In genomic region chr19:55385236-55385748, GRCh38 we compare ENCODE assay signal across 8 cellular contexts. TPM values are rescaled to one million over a fixed set of nuclear protein-coding genes. Genes with fewer than 3 reads are reported as not detected.
DNase-seq lines count a peak whose midpoint lies in the region; ATAC-seq and TF ChIP-seq lines count a peak whose summit lies in the region.

No MANE protein-coding gene starts in this region.

- H4K20me1 ChIP-seq in IMR-90 (ENCODE audit: insufficient read depth, low read length) (peaks cover 46% of the 10 kb centered on the region), OCI-LY7 (ENCODE audit: insufficient read depth, low read length) (peaks cover 27% of the 10 kb centered on the region)

- no TSS peak for BruUV-seq in IMR-90 (replicated peaks; lab: Mats Ljungman, UMichigan)
- BruUV-seq in OCI-LY7 (replicated peaks; lab: Mats Ljungman, UMichigan), result TSS peak; percentile 85

- peak overlapping the region; percentile 96 for H4K5ac ChIP-seq in IMR-90 (ENCODE audit: low read depth, low read length)

- in situ Hi-C loops in Caki2 (cut with HindIII; ENCODE audit: low pct_unique_long_range_greater_than_20kb, low sequenced_read_pairs), result no loop called here
- in situ Hi-C loops in IMR-90 (cut with MboI; ENCODE audit: low sequenced_read_pairs), result loop anchor here (10.0 kb wide), 1 partner anchor 90 kb away; no protein-coding TSS in a partner anchor

- no peaks in the 10 kb centered on the region for H3K9me3 ChIP-seq in IMR-90 (ENCODE audit: control insufficient read depth, insufficient read depth, low read length)
- no peaks in the 10 kb centered on the region for H3K9me3 ChIP-seq in OCI-LY7 (ENCODE audit: low read length)

- H2AK5ac ChIP-seq in IMR-90 (ENCODE audit: low read depth, low read length), result peak overlapping the region; percentile 98

- H3K4me3 ChIP-seq in IMR-90 (ENCODE audit: insufficient read depth, low read depth, low read length) (peak overlapping the region; percentile 51), OCI-LY7 (ENCODE audit: low read depth, low read length, poor library complexity, severe bottlenecking) (peak overlapping the region; percentile 87)

- H3K9me1 ChIP-seq in IMR-90 (ENCODE audit: insufficient read depth, low read length), result peaks cover 24% of the 10 kb centered on the region

- TF ChIP-seq POLR2A in IMR-90 (IDR thresholded peaks at IDR 0.05; ENCODE audit: low read depth, low read length) (no peak), erythroblast (IDR thresholded peaks at IDR 0.05; ENCODE audit: low read length) (no peak)

- peak overlapping the region; percentile 96 for H3K9ac ChIP-seq in IMR-90 (ENCODE audit: low read depth, low read length)

- peak overlapping the region; percentile 79 to 99 for H4K8ac ChIP-seq in IMR-90 (ENCODE audit: low read depth in 2 of 2, low read length in 2 of 2)

- H3K56ac ChIP-seq in IMR-90 (ENCODE audit: extremely low read depth, insufficient read depth, low read length), result peak overlapping the region; percentile 99

- POLR2A ChIA-PET in IMR-90 (lab: Charles Lee; ENCODE audit: unreplicated experiment) (interaction anchor here (0.5 kb wide), 1 partner anchor 1306 kb away, joined by 3 read pairs; no protein-coding TSS in a partner anchor), OCI-LY7 (lab: Charles Lee) (interaction anchor here (0.7 to 1.0 kb wide), 2 partner anchors 46 to 130 kb away, joined by 3 read pairs; partner anchors contain the start of gene KMT5C)

- peak; percentile 41 for ATAC-seq in GM21576 (IDR thresholded peaks at IDR 0.05; ENCODE audit: unreplicated experiment)
- ATAC-seq in IMR-90 (ENCODE audit: low read depth), result peak; percentile 82

- peak overlapping the region; percentile 93 for H3K27ac ChIP-seq in IMR-90 (ENCODE audit: insufficient read depth, low read length)
- peak overlapping the region; percentile 91 for H3K27ac ChIP-seq in OCI-LY7 (ENCODE audit: low read depth, low read length, poor library complexity, severe bottlenecking)

- peak overlapping the region; percentile 89 for H2BK5ac ChIP-seq in IMR-90 (ENCODE audit: low read depth, low read length, poor library complexity, severe bottlenecking)

- dilution Hi-C loops in IMR-90 (cut with HindIII; ENCODE audit: low sequenced_read_pairs, unreplicated experiment), result no loop called here

- peak overlapping the region; percentile 91 for H2BK20ac ChIP-seq in IMR-90 (ENCODE audit: low read depth, low read length)

- H3K79me2 ChIP-seq in OCI-LY7 (ENCODE audit: insufficient read depth, low read depth, low read length), result peaks cover 44% of the 10 kb centered on the region

- TF ChIP-seq CTCF in IMR-90 (conservative IDR thresholded peaks at IDR 0.05; ENCODE audit: low read depth, low read length) (no peak), OCI-LY7 (conservative IDR thresholded peaks at IDR 0.05; ENCODE audit: low read length) (no peak)

- H3K4me2 ChIP-seq in IMR-90 (ENCODE audit: low read depth, low read length) (peak overlapping the region; percentile 91), OCI-LY7 (ENCODE audit: low read length) (peak overlapping the region; percentile 98)

- H4K91ac ChIP-seq in IMR-90 (ENCODE audit: insufficient read depth, low read depth, low read length), result peak overlapping the region; percentile 98

- H3K36me3 ChIP-seq in IMR-90 (ENCODE audit: control insufficient read depth, insufficient read depth, low read length), result peaks cover 39% of the 10 kb centered on the region
- peaks cover 45% of the 10 kb centered on the region for H3K36me3 ChIP-seq in OCI-LY7 (ENCODE audit: insufficient read depth, low read length)

- peak overlapping the region; percentile 90 for H2AFZ ChIP-seq in IMR-90 (replicated peaks; ENCODE audit: low read length, poor library complexity)
- H2AFZ ChIP-seq in OCI-LY7 (ENCODE audit: low read length), result peak overlapping the region; percentile 53; the same call in 1 of the 2 replicates

- CTCF ChIA-PET in IMR-90 (lab: Yijun Ruan, JAX) (no interaction called here), OCI-LY7 (lab: Charles Lee; ENCODE audit: unreplicated experiment) (no interaction called here)

- 0% methylated on average over 10 of the region's 32 CpGs; no CpG with 5 or more reads in 1 of the 2 experiments for WGBS in IMR-90 (ENCODE audit: extremely low coverage in 2 of 2, insufficient read length in 1 of 2), 2 experiments

- H3K4me1 ChIP-seq in IMR-90 (ENCODE audit: control insufficient read depth, insufficient read depth, low read length), result peaks cover 39% of the 10 kb centered on the region
- peaks cover 47% of the 10 kb centered on the region for H3K4me1 ChIP-seq in OCI-LY7 (ENCODE audit: insufficient read depth, low read length, poor library complexity, severe bottlenecking)

- H3K9me2 ChIP-seq in OCI-LY7 (ENCODE audit: insufficient read depth, low read length), result no peaks in the 10 kb centered on the region

- H3K79me1 ChIP-seq in IMR-90 (ENCODE audit: low read depth in 1 of 2, low read length in 2 of 2), result peaks cover 18 to 49% of the 10 kb centered on the region in 2 experiments

- intact Hi-C loops in IMR-90 (cut with micrococcal nuclease), result loop anchor here (5.0 kb wide), 2 partner anchors 83 to 103 kb away; partner anchors contain the start of genes BRSK1 and HSPBP1
- intact Hi-C loops in OCI-LY7 (cut with micrococcal nuclease; ENCODE audit: unreplicated experiment), result loop anchor here (2.0 kb wide), 1 partner anchor 76 kb away; no protein-coding TSS in a partner anchor

- peak overlapping the region; percentile 86 for H2AK9ac ChIP-seq in IMR-90 (replicated peaks; ENCODE audit: low read depth, low read length, poor library complexity)

- peak overlapping the region; percentile 97 for H2BK120ac ChIP-seq in IMR-90 (ENCODE audit: low read depth, low read length)

- peak overlapping the region; percentile 98 for H3K18ac ChIP-seq in IMR-90 (ENCODE audit: low read depth, low read length)

- no peak for TF ChIP-seq RAD21 in IMR-90 (IDR thresholded peaks at IDR 0.05; ENCODE audit: low read length)

- peak overlapping the region; percentile 100 for H3K14ac ChIP-seq in IMR-90 (replicated peaks; ENCODE audit: low read depth, low read length)

- DNase-seq in Caki2 (ENCODE audit: low read depth) (peak; percentile 98), IMR-90 (peak; percentile 94), OCI-LY7 (ENCODE audit: low spot score) (peak; percentile 96), activated T-cell treated with anti-CD3 and anti-CD28 coated beads for 48 hours (ENCODE audit: low read depth) (peak; percentile 93), erythroblast (lab: John Stamatoyannopoulos, UW) (peak; percentile 93 to 95), mucosa of gallbladder (ENCODE audit: low spot score) (peak; percentile 98)
- peak; percentile 74 to 87 for DNase-seq in stimulated activated CD8-positive, alpha-beta memory T cell treated with anti-CD3 and anti-CD28 coated beads, Interleukin-4, amount 100 ng/mL, for 1 hour (ENCODE audit: low read depth in 2 of 2, low spot score in 1 of 2)

- H3K27me3 ChIP-seq in IMR-90 (ENCODE audit: control insufficient read depth, insufficient read depth, low read length), result no peaks in the 10 kb centered on the region

- H3K23ac ChIP-seq in IMR-90 (ENCODE audit: low read depth, low read length), result peak overlapping the region; percentile 99

- H3K4ac ChIP-seq in IMR-90 (ENCODE audit: low read depth, low read length), result peak overlapping the region; percentile 98

- peak overlapping the region; percentile 82; the same call in 1 of the 3 replicates for H2BK15ac ChIP-seq in IMR-90 (ENCODE audit: low read depth, low read length)

TF ChIP-seq in IMR-90, 13 proteins besides CTCF, POLR2A, EP300 and RAD21 (continues in another document):
- no peak for TF ChIP-seq CEBPB (IDR thresholded peaks at IDR 0.05; ENCODE audit: low read depth, low read length)
- no peak for TF ChIP-seq CHD1 (IDR thresholded peaks at IDR 0.05; ENCODE audit: low read depth, low read length)

RNA-seq across cellular contexts. Expression of gene RPL28, which starts 0.4 kb away (rescaled TPM):
- total RNA-seq in Caki2 (2014; rRNA removed; shearing (Covaris generic); ENCODE audit: low replicate concordance), result 281 and 295 TPM in 2 replicates
- total RNA-seq in IMR-90 (2012; rRNA removed), result 386 and 998 TPM in 2 replicates
- 1,428 and 1,693 TPM in 2 replicates for polyA plus RNA-seq in IMR-90 (2012; rRNA removed)
- polyA plus RNA-seq in IMR-90 (2012; cell fraction: cytosol; rRNA removed), result 2,443 and 3,636 TPM in 2 replicates
- polyA plus RNA-seq in IMR-90 (2012; cell fraction: nucleus; rRNA removed; ENCODE audit: low replicate concordance), result 1,567 and 1,909 TPM in 2 replicates
- total RNA-seq in OCI-LY7 (2014; rRNA removed; shearing (Covaris generic)), result 847 and 872 TPM in 2 replicates
- 2,656 and 3,234 TPM in 2 replicates for total RNA-seq in OCI-LY7 (2022)
- total RNA-seq in mucosa of gallbladder, result 1,612 TPM

RNA-seq across cellular contexts. Expression of gene TMEM238, which starts 1.2 kb away (rescaled TPM):
- total RNA-seq in Caki2 (2014; rRNA removed; shearing (Covaris generic); ENCODE audit: low replicate concordance), result 2.3 and 6.7 TPM in 2 replicates
- total RNA-seq in IMR-90 (2012; rRNA removed), result not detected in 2 replicates
- polyA plus RNA-seq in IMR-90 (2012; rRNA removed), result not detected in 2 replicates
- 0.15 and 0.30 TPM in 2 replicates for polyA plus RNA-seq in IMR-90 (2012; cell fraction: cytosol; rRNA removed)
- polyA plus RNA-seq in IMR-90 (2012; cell fraction: nucleus; rRNA removed; ENCODE audit: low replicate concordance), result 0.30 TPM in 1 of 2 replicates, not detected in the other
- total RNA-seq in OCI-LY7 (2014; rRNA removed; shearing (Covaris generic)), result 2.6 and 2.7 TPM in 2 replicates
- 6.5 and 7.1 TPM in 2 replicates for total RNA-seq in OCI-LY7 (2022)
- total RNA-seq in mucosa of gallbladder, result 39.9 TPM

RNA-seq across cellular contexts. Expression of gene TMEM190, which starts 8.7 kb away (rescaled TPM):
- not detected in 2 replicates for total RNA-seq in Caki2 (2014; rRNA removed; shearing (Covaris generic); ENCODE audit: low replicate concordance)
- total RNA-seq in IMR-90 (2012; rRNA removed) (not detected in 2 replicates), OCI-LY7 (2022) (not detected in 2 replicates), mucosa of gallbladder (not detected)
- 1.4 and 1.6 TPM in 2 replicates for polyA plus RNA-seq in IMR-90 (2012; rRNA removed)
- polyA plus RNA-seq in IMR-90 (2012; cell fraction: cytosol; rRNA removed), result 0.49 TPM in 1 of 2 replicates, not detected in the other
- polyA plus RNA-seq in IMR-90 (2012; cell fraction: nucleus; rRNA removed; ENCODE audit: low replicate concordance), result 10.6 and 24.6 TPM in 2 replicates
- not detected in 2 replicates for total RNA-seq in OCI-LY7 (2014; rRNA removed; shearing (Covaris generic))

RNA-seq across cellular contexts. Expression of gene IL11, which starts 15.0 kb away (rescaled TPM):
- total RNA-seq in Caki2 (2014; rRNA removed; shearing (Covaris generic); ENCODE audit: low replicate concordance), result not detected in 2 replicates
- 14.3 and 15.6 TPM in 2 replicates for total RNA-seq in IMR-90 (2012; rRNA removed)
- 33.6 and 38.9 TPM in 2 replicates for polyA plus RNA-seq in IMR-90 (2012; rRNA removed)
- 23.0 and 39.2 TPM in 2 replicates for polyA plus RNA-seq in IMR-90 (2012; cell fraction: cytosol; rRNA removed)
- 135 and 146 TPM in 2 replicates for polyA plus RNA-seq in IMR-90 (2012; cell fraction: nucleus; rRNA removed; ENCODE audit: low replicate concordance)
- 0.32 TPM in 1 of 2 replicates, not detected in the other for total RNA-seq in OCI-LY7 (2014; rRNA removed; shearing (Covaris generic))
- 0.46 and 0.55 TPM in 2 replicates for total RNA-seq in OCI-LY7 (2022)
- total RNA-seq in mucosa of gallbladder, result 0.69 TPM

RNA-seq across cellular contexts. Expression of gene GARIN5B, which starts 22.2 kb away (rescaled TPM):
- not detected in 2 replicates for total RNA-seq in Caki2 (2014; rRNA removed; shearing (Covaris generic); ENCODE audit: low replicate concordance)
- total RNA-seq in IMR-90 (2012; rRNA removed) (not detected in 2 replicates), OCI-LY7 (2022) (not detected in 2 replicates), mucosa of gallbladder (not detected)
- polyA plus RNA-seq in IMR-90 (2012; rRNA removed), result not detected in 2 replicates
- not detected in 2 replicates for polyA plus RNA-seq in IMR-90 (2012; cell fraction: cytosol; rRNA removed)
- polyA plus RNA-seq in IMR-90 (2012; cell fraction: nucleus; rRNA removed; ENCODE audit: low replicate concordance), result 0.39 and 0.47 TPM in 2 replicates
- not detected in 2 replicates for total RNA-seq in OCI-LY7 (2014; rRNA removed; shearing (Covaris generic))

Comparison
In these comparisons a context has a peak if more than half of its experiments do, and no peak if none do; other contexts are left out.
1. Peak in every context shown above with its lines: DNase-seq, ATAC-seq, H3K4me3 ChIP-seq and H3K27ac ChIP-seq.